ENCODE assay signal across 8 cellular contexts in the genomic region with DNA sequence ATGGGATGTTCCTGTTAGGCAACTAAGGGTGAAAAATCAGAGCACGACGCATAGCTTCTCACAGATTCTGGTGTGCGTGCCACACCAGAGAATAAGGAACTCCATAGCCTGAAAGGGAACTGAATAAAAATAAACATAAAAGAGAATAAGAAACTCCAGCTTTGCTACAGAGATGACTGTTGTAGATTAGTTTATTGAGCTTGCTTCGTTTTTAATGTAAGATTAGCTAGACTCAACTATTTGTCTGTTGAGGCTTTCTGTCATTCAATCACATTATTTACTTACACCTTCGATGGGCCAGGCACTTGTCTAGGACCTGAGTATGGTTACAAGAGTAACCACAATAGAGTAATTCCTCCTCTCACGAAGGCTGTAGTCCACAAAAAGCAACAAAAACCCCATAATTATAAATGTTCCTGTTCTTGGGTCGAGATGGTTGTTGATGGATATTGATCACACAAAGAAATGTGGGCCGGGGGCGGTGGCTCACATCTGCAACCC. TPM values are rescaled to one million over a fixed set of nuclear protein-coding genes. Genes with fewer than 3 reads are reported as not detected.
DNase-seq lines count a peak whose midpoint lies in the region; ATAC-seq and TF ChIP-seq lines count a peak whose summit lies in the region.

No MANE protein-coding gene starts in this region.

- TF ChIP-seq CTCF in Caco-2 (IDR thresholded peaks at IDR 0.05; ENCODE audit: insufficient read depth in 1 of 2, low read depth in 1 of 2, low read length in 1 of 2, severe bottlenecking in 1 of 2, unreplicated experiment in 1 of 2) (no peak), MM.1S (IDR thresholded peaks at IDR 0.05; ENCODE audit: low read length) (no peak), choroid plexus epithelial cell (conservative IDR thresholded peaks at IDR 0.05; ENCODE audit: low read depth, low read length) (no peak)

- no peak for DNase-seq in Caco-2
- no peak for DNase-seq in MM.1S
- no peak for DNase-seq in choroid plexus epithelial cell (ENCODE audit: low read depth)
- no peak for DNase-seq in NCI-H226

- no peaks in the 10 kb centered on the region for H3K9me2 ChIP-seq in MM.1S (replicated peaks; ENCODE audit: insufficient read depth, low read length)

- H3K9ac ChIP-seq in MM.1S (ENCODE audit: low read length), result no peak overlapping the region

- peak overlapping the region; percentile 54 for H3K4me2 ChIP-seq in MM.1S (ENCODE audit: low read depth, low read length)

- H3K4me1 ChIP-seq in Caco-2, result 0 out of 2 replicates have a peak, but pooled peaks cover 8% of the 10 kb centered on the region
- H3K4me1 ChIP-seq in MM.1S (ENCODE audit: low read length), result no peaks in the 10 kb centered on the region
- peaks cover 16% of the 10 kb centered on the region for H3K4me1 ChIP-seq in neuron (ENCODE audit: insufficient read depth, low read length)

- H4K20me1 ChIP-seq in MM.1S (ENCODE audit: insufficient read depth, low read length), result no peaks in the 10 kb centered on the region

- H3K36me3 ChIP-seq in Caco-2 (ENCODE audit: control insufficient read depth, insufficient read depth, low read length), result peaks cover 2% of the 10 kb centered on the region; the same call in 1 of the 2 replicates
- peaks cover 3% of the 10 kb centered on the region; the same call in 1 of the 2 replicates for H3K36me3 ChIP-seq in MM.1S (replicated peaks; ENCODE audit: insufficient read depth, low read length)
- H3K36me3 ChIP-seq in neuron (ENCODE audit: insufficient read depth, low read length), result peaks cover 46% of the 10 kb centered on the region

- no peaks in the 10 kb centered on the region for H3K9me3 Mint-ChIP-seq in Caco-2 (ENCODE audit: unreplicated experiment)

- CTCF ChIA-PET in Caco-2 (lab: Charles Lee), result interaction anchor here (0.6 to 1.8 kb wide), 5 partner anchors 9 to 102 kb away, joined by 3 to 27 read pairs (median 4); a partner anchor contains a TSS

- no peaks in the 10 kb centered on the region for H3K27me3 Mint-ChIP-seq in Caco-2 (ENCODE audit: insufficient read depth, unreplicated experiment)

- H3K27ac Mint-ChIP-seq in Caco-2 (ENCODE audit: unreplicated experiment), result peak overlapping the region; percentile 99

- intact Hi-C loops in Caco-2 (cut with micrococcal nuclease; ENCODE audit: unreplicated experiment), result loop anchor here (1.0 kb wide), 1 partner anchor 26 kb away; a partner anchor contains a TSS

- H3F3A ChIP-seq in MM.1S (ENCODE audit: insufficient read depth, low read length), result peaks cover 15% of the 10 kb centered on the region; the same call in 1 of the 2 replicates

- 0 out of 2 replicates have a peak overlapping the region, but pooled peaks have one; percentile 27 for H2AFZ ChIP-seq in MM.1S (ENCODE audit: low read length)
- peak overlapping the region; percentile 13 for H2AFZ ChIP-seq in neuron (ENCODE audit: low read depth, low read length)

- peak overlapping the region; percentile 96; the same call in 1 of the 2 replicates for H3K27ac ChIP-seq in MM.1S (ENCODE audit: low read length)

- H3K27me3 ChIP-seq in Caco-2 (replicated peaks; ENCODE audit: control insufficient read depth, insufficient read depth, low read length) (no peaks in the 10 kb centered on the region), MM.1S (replicated peaks; ENCODE audit: insufficient read depth, low read length) (no peaks in the 10 kb centered on the region), neuron (ENCODE audit: insufficient read depth, low read length) (no peaks in the 10 kb centered on the region)

- no TSS peak for BruUV-seq in Caco-2 (replicated peaks; lab: Mats Ljungman, UMichigan)

- POLR2A ChIA-PET in Caco-2 (lab: Charles Lee), result interaction anchor here (0.6 to 2.2 kb wide), 12 partner anchors 10 to 276 kb away, joined by 3 to 48 read pairs (median 5); a partner anchor contains a TSS

- H3K36me3 Mint-ChIP-seq in Caco-2 (ENCODE audit: insufficient read depth, unreplicated experiment), result peaks cover 85% of the 10 kb centered on the region

- ATAC-seq in HG03442 (IDR thresholded peaks at IDR 0.05; ENCODE audit: unreplicated experiment) (no peak), GM18861 (IDR thresholded peaks at IDR 0.05; ENCODE audit: unreplicated experiment) (no peak), HG02623 (IDR thresholded peaks at IDR 0.05; ENCODE audit: unreplicated experiment) (no peak)

- H3K79me2 ChIP-seq in MM.1S (ENCODE audit: low read length), result peaks cover 38% of the 10 kb centered on the region

- peaks cover 6% of the 10 kb centered on the region for H3K4me1 Mint-ChIP-seq in Caco-2 (ENCODE audit: low read depth, unreplicated experiment)

- no peak overlapping the region for H3K4me3 ChIP-seq in Caco-2 (ENCODE audit: low read depth, low read length)
- peak overlapping the region; percentile 42; the same call in 1 of the 2 replicates for H3K4me3 ChIP-seq in MM.1S (ENCODE audit: low read length)
- H3K4me3 ChIP-seq in choroid plexus epithelial cell (ENCODE audit: low read depth, low read length), result peak overlapping the region; percentile 90
- peak overlapping the region; percentile 17 for H3K4me3 ChIP-seq in neuron (ENCODE audit: low read length)

- no peaks in the 10 kb centered on the region for H3K9me3 ChIP-seq in Caco-2
- H3K9me3 ChIP-seq in MM.1S (replicated peaks; ENCODE audit: insufficient read depth, low read length), result no peaks in the 10 kb centered on the region
- no peaks in the 10 kb centered on the region for H3K9me3 ChIP-seq in neuron (ENCODE audit: low read length)

- peak overlapping the region; percentile 95 for H3K4me3 Mint-ChIP-seq in Caco-2 (ENCODE audit: unreplicated experiment)

RNA-seq across cellular contexts. Expression of a gene that starts 0.8 kb away (rescaled TPM):
- total RNA-seq in Caco-2 (2022), result 37.5 and 40.1 TPM in 2 replicates

RNA-seq across cellular contexts. Expression of a gene that starts 25.2 kb away (rescaled TPM):
- total RNA-seq in Caco-2 (2022), result 77.9 and 79.0 TPM in 2 replicates

RNA-seq across cellular contexts. Expression of a gene that starts 25.5 kb away (rescaled TPM):
- total RNA-seq in Caco-2 (2022), result 55.8 and 57.0 TPM in 2 replicates
